ENCODE assay signal across 34 cellular contexts in the genomic region with DNA sequence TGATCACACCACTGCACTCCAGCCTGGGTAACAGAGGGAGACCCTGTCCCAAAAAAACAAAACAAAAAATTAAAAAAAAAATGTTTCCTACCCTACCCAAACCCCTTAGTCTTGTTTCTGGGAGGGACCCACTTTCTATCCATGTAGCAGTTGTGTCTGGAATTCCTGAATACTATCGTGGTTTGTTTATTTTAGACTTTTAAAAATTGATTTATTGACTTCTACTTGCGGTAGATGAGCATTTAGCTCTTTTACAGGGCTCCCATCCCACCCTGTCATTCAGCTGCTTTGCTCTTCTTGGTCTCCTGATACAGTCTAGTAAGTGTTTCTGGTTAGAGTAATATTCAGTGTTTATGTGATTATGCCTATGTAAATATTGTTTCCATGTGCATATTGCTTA.
"Had no signal": no experiment of that assay in that cellular context is flagged by ENCODE, and none has a peak within 500 bp of the region (broad histone marks: within the 10 kb centered on the region; RNA-seq: fewer than 3 reads in every experiment).

No MANE protein-coding gene starts in this region.

- DNase-seq: activated B cell treated with CpG ODN at 0.5 μM for 24 hours; activated CD4-positive, alpha-beta memory T cell treated with anti-CD3 and anti-CD28 coated beads for 36 hours; activated CD4-positive, alpha-beta T cell treated with anti-CD3 and anti-CD28 coated beads for 4 hours; activated CD4-positive, alpha-beta T cell treated with anti-CD3 and anti-CD28 coated beads, Interleukin-2, amount 10 ng/mL, durations not matched to agents 24 days and 14 days; activated CD4-positive, alpha-beta T cell treated with anti-CD3 and anti-CD28 coated beads, Interleukin-2, amount 50 U/mL, for 1 hour; activated CD4-positive, alpha-beta T cell treated with anti-CD3 and anti-CD28 coated beads, Interleukin-2, amount 50 U/mL, for 4 hours; activated CD4-positive, CD25-positive, alpha-beta regulatory T cell treated with anti-CD3 and anti-CD28 coated beads, Interleukin-2, amount 50 U/mL, for 72 hours; activated CD8-positive, alpha-beta memory T cell treated with anti-CD3 and anti-CD28 coated beads, Interleukin-2, amount 50 U/mL, for 4 hours; activated CD8-positive, alpha-beta T cell treated with anti-CD3 and anti-CD28 coated beads for 36 hours; activated effector memory CD4-positive, alpha-beta T cell treated with anti-CD3 and anti-CD28 coated beads, Interleukin-2, amount 50 U/mL, for 16 hours; activated gamma-delta T cell treated with Interleukin-2 at 50 U/mL for 16 hours; activated naive CD4-positive, alpha-beta T cell; activated naive CD4-positive, alpha-beta T cell treated with anti-CD3 and anti-CD28 coated beads for 36 hours; activated naive CD4-positive, alpha-beta T cell treated with anti-CD3 and anti-CD28 coated beads, Interleukin-2, amount 50 U/mL, for 16 hours; activated naive CD8-positive, alpha-beta T cell treated with anti-CD3 and anti-CD28 coated beads for 36 hours; activated T-cell treated with anti-CD3 and anti-CD28 coated beads for 4 hours; activated T-cell treated with anti-CD3 and anti-CD28 coated beads, Interleukin-2, amount 50 U/mL, for 1 hour; activated T-cell treated with anti-CD3 and anti-CD28 coated beads, Interleukin-2, amount 50 U/mL, for 4 hours; activated T-cell treated with anti-CD3 and anti-CD28 coated beads, Interleukin-2, amount 50 U/mL, for 72 hours; adrenal gland; amniotic stem cell; aorta; body of pancreas; brain microvascular endothelial cell; central memory CD4-positive, alpha-beta T cell; T-helper 1 cell; T-helper 2 cell; T-helper 9 cell had no signal

- H3K36me3 ChIP-seq: adrenal gland, brain microvascular endothelial cell, breast epithelium had no signal

- ATAC-seq: activated CD8-positive, alpha-beta T cell treated with anti-CD3 and anti-CD28 coated beads for 36 hours; activated naive CD4-positive, alpha-beta T cell treated with anti-CD3 and anti-CD28 coated beads, Interleukin-2, amount 50 U/mL, for 72 hours; activated T-cell treated with anti-CD3 and anti-CD28 coated beads, Interleukin-2, amount 50 U/mL, for 4 hours; activated T-cell treated with anti-CD3 and anti-CD28 coated beads, Interleukin-2, amount 50 U/mL, for 72 hours; activated T-helper 17 cell treated with anti-CD3 and anti-CD28 coated beads, Interleukin-2, amount 50 U/mL, for 72 hours; body of pancreas had no signal

- FAIRE-seq: astrocyte, TTC549 had no signal

- H3K27ac ChIP-seq: adrenal gland, body of pancreas, brain microvascular endothelial cell, breast epithelium, VCaP had no signal

- H3K9me3 ChIP-seq: adrenal gland, body of pancreas, breast epithelium had no signal

- H3K4me1 ChIP-seq: adrenal gland, body of pancreas, breast epithelium had no signal

- H3K4me3 ChIP-seq: adrenal gland, body of pancreas, breast epithelium had no signal

- H3K27me3 ChIP-seq: adrenal gland, body of pancreas, brain microvascular endothelial cell, breast epithelium had no signal
